18 cellular contexts compared by ENCODE assay signal in genomic region chr5:12658871-12659446, GRCh38.
"Had no signal": no experiment of that assay in that cellular context is flagged by ENCODE, and none has a peak within 500 bp of the region (broad histone marks: within the 10 kb centered on the region; RNA-seq: fewer than 3 reads in every experiment).

No MANE protein-coding gene starts in this region.

- H3K4me3 ChIP-seq: SJSA1, SK-N-MC had no signal

- H3K27me3 ChIP-seq: SJSA1 had no signal

- ATAC-seq: HepG2 had no signal

- H3K36me3 ChIP-seq: SJSA1 had no signal

- H3K27ac ChIP-seq: SJSA1, SK-N-MC had no signal

- H3K4me1 ChIP-seq: SJSA1 had no signal

- DNase-seq: IMR-90, Kasumi-1, KG1, NCI-H1092, NCI-H1105 treated with DMSO at 0.1 percent for 48 hours, NCI-H1417 treated with DMSO at 0.1 percent for 48 hours, NCI-H1694 treated with DMSO at 0.1 percent for 48 hours, NCI-H1930, NCI-H2081, NCI-H2107, NCI-H2227 treated with DMSO at 0.1 percent for 48 hours, NCI-H526, Right ventricle myocardium superior, SIG-M5, T-helper 2 cell had no signal

- H3K9me3 ChIP-seq: SJSA1 had no signal
